In genomic region chr7:80766724-80767123, GRCh38 we compare ENCODE assay signal across 21 cellular contexts.
"Had no signal": no experiment of that assay in that cellular context is flagged by ENCODE, and none has a peak within 500 bp of the region (broad histone marks: within the 10 kb centered on the region; RNA-seq: fewer than 3 reads in every experiment).

No MANE protein-coding gene starts in this region.

- ATAC-seq: gastrocnemius medialis; left ventricle myocardium superior; stimulated activated naive CD8-positive, alpha-beta T cell treated with anti-CD3 and anti-CD28 coated beads, Interleukin-15, Interleukin-2, amounts not matched to agents 100 U/mL and 50 U/mL, for 24 hours; T-helper 17 cell; upper lobe of right lung had no signal

- H3K27me3 ChIP-seq: esophagus squamous epithelium, gastrocnemius medialis, spleen, upper lobe of right lung had no signal

- H3K4me1 Mint-ChIP-seq: activated naive CD8-positive, alpha-beta T cell treated with anti-CD3 and anti-CD28 coated beads, Interleukin-2, amount 10 ng/mL, durations not matched to agents 7 days and 5 days; T-helper 17 cell had no signal

- H3K4me1 ChIP-seq: upper lobe of right lung had no signal

- H3K4me3 ChIP-seq: esophagus squamous epithelium, gastrocnemius medialis, spleen, upper lobe of right lung had no signal

- H3K27me3 Mint-ChIP-seq: activated naive CD8-positive, alpha-beta T cell treated with anti-CD3 and anti-CD28 coated beads, Interleukin-2, amount 10 ng/mL, durations not matched to agents 7 days and 5 days; T-helper 17 cell had no signal

- H3K4me3 Mint-ChIP-seq: activated naive CD4-positive, alpha-beta T cell treated with anti-CD3 and anti-CD28 coated beads for 36 hours; activated naive CD8-positive, alpha-beta T cell treated with anti-CD3 and anti-CD28 coated beads, Interleukin-2, amount 10 ng/mL, durations not matched to agents 7 days and 5 days; endodermal cell; T-helper 17 cell had no signal

- H3K9me3 Mint-ChIP-seq: activated naive CD4-positive, alpha-beta T cell treated with anti-CD3 and anti-CD28 coated beads for 36 hours; activated naive CD8-positive, alpha-beta T cell treated with anti-CD3 and anti-CD28 coated beads, Interleukin-2, amount 10 ng/mL, durations not matched to agents 7 days and 5 days; endodermal cell had no signal

- H3K27ac ChIP-seq: esophagus squamous epithelium, gastrocnemius medialis, spleen, upper lobe of right lung had no signal

- H3K9me3 ChIP-seq: esophagus squamous epithelium, gastrocnemius medialis, spleen, upper lobe of right lung had no signal

- H3K36me3 ChIP-seq: esophagus squamous epithelium, spleen, upper lobe of right lung had no signal

- H3K36me3 Mint-ChIP-seq: activated naive CD8-positive, alpha-beta T cell treated with anti-CD3 and anti-CD28 coated beads, Interleukin-2, amount 10 ng/mL, durations not matched to agents 7 days and 5 days had no signal

- H3K27ac Mint-ChIP-seq: activated naive CD4-positive, alpha-beta T cell treated with anti-CD3 and anti-CD28 coated beads for 36 hours; activated naive CD8-positive, alpha-beta T cell treated with anti-CD3 and anti-CD28 coated beads, Interleukin-2, amount 10 ng/mL, durations not matched to agents 7 days and 5 days; endodermal cell; T-helper 17 cell had no signal

- DNase-seq: activated CD4-positive, alpha-beta T cell treated with anti-CD3 and anti-CD28 coated beads for 4 hours; activated CD4-positive, alpha-beta T cell treated with anti-CD3 and anti-CD28 coated beads, Interleukin-2, amount 50 U/mL, for 48 hours; activated CD4-positive, CD25-positive, alpha-beta regulatory T cell; activated naive CD4-positive, alpha-beta T cell treated with anti-CD3 and anti-CD28 coated beads for 36 hours; activated naive CD8-positive, alpha-beta T cell treated with anti-CD3 and anti-CD28 coated beads, Interleukin-2, amount 10 ng/mL, durations not matched to agents 7 days and 5 days; activated T-cell treated with anti-CD3 and anti-CD28 coated beads, Interleukin-2, amount 50 U/mL, for 48 hours; amniotic stem cell; cortex of kidney; endodermal cell; esophagus squamous epithelium; gastrocnemius medialis; hippocampal formation; kidney glomerular epithelial cell; left ventricle myocardium superior; mammary epithelial cell; spleen; stimulated activated CD4-positive, alpha-beta T cell treated with anti-CD3 and anti-CD28 coated beads, Interleukin-4, amount 100 ng/mL, for 24 hours; stimulated activated naive CD8-positive, alpha-beta T cell treated with anti-CD3 and anti-CD28 coated beads, Interleukin-15, Interleukin-2, amounts not matched to agents 100 U/mL and 50 U/mL, for 24 hours; SW 1271; T-helper 17 cell; upper lobe of right lung had no signal
